In genomic region chr4:52915131-52915645, GRCh38 we compare ENCODE assay signal across 13 cellular contexts. TPM values are rescaled to one million over a fixed set of nuclear protein-coding genes. Genes with fewer than 3 reads are reported as not detected.
DNase-seq lines count a peak whose midpoint lies in the region; ATAC-seq and TF ChIP-seq lines count a peak whose summit lies in the region.
"Had no signal": no experiment of that assay in that cellular context is flagged by ENCODE, and none has a peak within 500 bp of the region (broad histone marks: within the 10 kb centered on the region; RNA-seq: fewer than 3 reads in every experiment).

No MANE protein-coding gene starts in this region.

- peaks cover 45% of the 10 kb centered on the region for H3K4me1 Mint-ChIP-seq in progenitor cell of endocrine pancreas (ENCODE audit: low read depth)

- no peaks in the 10 kb centered on the region for H3K36me3 ChIP-seq in cardiac muscle cell
- no peaks in the 10 kb centered on the region for H3K36me3 ChIP-seq in ascending aorta

- H3K4me3 ChIP-seq in cardiac muscle cell: no peak overlapping the region
- no peak overlapping the region for H3K4me3 ChIP-seq in fibroblast of mammary gland (ENCODE audit: control insufficient read depth, low read depth, low read length)
- no peak overlapping the region for H3K4me3 ChIP-seq in ascending aorta
- H3K4me3 ChIP-seq: BLaER1 treated with 17β-estradiol and CSF1 and Interleukin-3, amounts not matched to agents 10 nM and 100 nM had no signal

- no peaks in the 10 kb centered on the region for H3K36me3 Mint-ChIP-seq in progenitor cell of endocrine pancreas (ENCODE audit: insufficient read depth)

- H3K27ac Mint-ChIP-seq in progenitor cell of endocrine pancreas: peak overlapping the region; percentile 70

- H3K4me3 Mint-ChIP-seq in progenitor cell of endocrine pancreas (ENCODE audit: low read depth): no peak overlapping the region

- ATAC-seq in Right ventricle myocardium superior (ENCODE audit: poor library complexity): no peak
- ATAC-seq in GM21737 (IDR thresholded peaks at IDR 0.05; ENCODE audit: unreplicated experiment): no peak
- ATAC-seq: Panc1 had no signal

- intact Hi-C loops in Right ventricle myocardium superior (cut with DNase I) (no loop called here), ascending aorta (cut with DNase I) (no loop called here)

- H3K9me3 ChIP-seq in cardiac muscle cell (ENCODE audit: low read depth): no peaks in the 10 kb centered on the region
- H3K9me3 ChIP-seq in ascending aorta: no peaks in the 10 kb centered on the region
- H3K9me3 ChIP-seq: BLaER1 treated with 17β-estradiol and CSF1 and Interleukin-3, amounts not matched to agents 10 nM and 100 nM had no signal

- H3K27ac ChIP-seq in cardiac muscle cell: peak overlapping the region; percentile 92
- no peak overlapping the region for H3K27ac ChIP-seq in ascending aorta
- H3K27ac ChIP-seq: BLaER1 treated with 17β-estradiol and CSF1 and Interleukin-3, amounts not matched to agents 10 nM and 100 nM had no signal

- DNase-seq in cardiac muscle cell (ENCODE audit: low read depth in 1 of 2, low spot score in 1 of 2) (no peak), Right ventricle myocardium superior (no peak), fibroblast of mammary gland (ENCODE audit: low read depth) (peak; percentile 64), progenitor cell of endocrine pancreas (ENCODE audit: low spot score, unreplicated experiment) (no peak), mesenteric fat pad (ENCODE audit: low spot score) (no peak), ascending aorta (ENCODE audit: low spot score in 2 of 2) (no peak)
- DNase-seq: EL, KG1, NCI-H1092 treated with DMSO at 0.1 percent for 48 hours, NCI-H524 had no signal

- no peak for TF ChIP-seq CTCF in cardiac muscle cell (IDR thresholded peaks at IDR 0.05; ENCODE audit: low read depth, low read length)
- no peak for TF ChIP-seq CTCF in fibroblast of mammary gland (conservative IDR thresholded peaks at IDR 0.05; ENCODE audit: control insufficient read depth, insufficient read depth, low read depth, low read length)
- no peak for TF ChIP-seq CTCF in progenitor cell of endocrine pancreas (IDR thresholded peaks at IDR 0.05; ENCODE audit: unreplicated experiment)
- no peak for TF ChIP-seq CTCF in ascending aorta (IDR thresholded peaks at IDR 0.05)

- no peaks in the 10 kb centered on the region for H3K9me3 Mint-ChIP-seq in progenitor cell of endocrine pancreas (ENCODE audit: low read depth)

- H3K4me1 ChIP-seq in cardiac muscle cell (ENCODE audit: low read depth): peaks cover 42% of the 10 kb centered on the region
- H3K4me1 ChIP-seq in ascending aorta: no peaks in the 10 kb centered on the region
- H3K4me1 ChIP-seq: BLaER1 treated with 17β-estradiol and CSF1 and Interleukin-3, amounts not matched to agents 10 nM and 100 nM had no signal

- H3K27me3 ChIP-seq in cardiac muscle cell: no peaks in the 10 kb centered on the region
- H3K27me3 ChIP-seq in ascending aorta: no peaks in the 10 kb centered on the region
- H3K27me3 ChIP-seq: BLaER1 treated with 17β-estradiol and CSF1 and Interleukin-3, amounts not matched to agents 10 nM and 100 nM had no signal

- no peaks in the 10 kb centered on the region for H3K27me3 Mint-ChIP-seq in progenitor cell of endocrine pancreas

RNA-seq across cellular contexts. Expression of gene RASL11B, which starts 53.1 kb away (rescaled TPM):
- total RNA-seq in cardiac muscle cell (37.5 and 50.0 TPM in 2 replicates), Right ventricle myocardium superior (5.4 TPM), progenitor cell of endocrine pancreas (9.3 and 9.7 TPM in 2 replicates), mesenteric fat pad (0.77 TPM), ascending aorta (not detected)
- polyA plus RNA-seq in cardiac muscle cell: 74.1 and 81.0 TPM in 2 replicates
